9 cellular contexts compared by ENCODE assay signal in the genomic region with DNA sequence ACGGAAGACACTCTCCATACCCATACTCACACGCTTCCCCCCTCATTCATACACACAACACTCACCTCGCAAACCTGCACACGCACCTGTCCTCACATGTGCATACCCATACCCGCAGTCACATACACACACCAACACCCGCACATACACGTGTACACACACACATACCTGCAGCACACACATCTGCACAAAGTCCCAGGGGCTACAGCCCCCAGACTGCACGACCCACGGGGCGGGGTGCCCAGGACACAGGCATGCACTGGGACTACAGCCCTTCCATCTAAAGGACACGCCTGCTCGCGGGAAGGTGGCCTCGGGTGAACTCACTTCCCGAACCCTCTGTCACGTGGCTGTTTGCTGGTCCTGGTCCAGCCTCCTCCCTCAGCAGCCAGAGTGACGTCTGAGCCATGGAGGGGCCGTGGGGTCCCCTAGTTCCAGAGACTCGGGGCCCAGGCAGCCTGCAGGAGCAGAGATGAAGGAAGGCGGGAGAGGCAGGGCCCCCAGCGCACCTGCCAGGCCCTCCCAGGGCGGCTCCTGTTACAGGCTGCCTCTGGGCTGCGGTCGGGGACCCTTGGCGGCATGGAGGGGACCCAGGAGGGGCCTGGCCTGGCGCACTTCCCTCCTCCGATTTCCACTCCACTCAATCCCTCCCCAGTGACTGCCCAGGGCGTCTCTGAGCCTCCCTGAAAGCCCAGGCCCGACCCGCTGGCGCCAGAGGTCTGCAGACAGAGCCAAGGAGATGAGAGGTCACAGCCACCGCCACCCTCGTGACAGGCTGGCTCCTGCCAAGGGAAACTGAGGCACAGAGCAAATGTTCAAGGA. TPM values are rescaled to one million over a fixed set of nuclear protein-coding genes. Genes with fewer than 3 reads are reported as not detected.
DNase-seq lines count a peak whose midpoint lies in the region; TF ChIP-seq lines count a peak whose summit lies in the region.
"Had no signal": no experiment of that assay in that cellular context is flagged by ENCODE, and none has a peak within 500 bp of the region (broad histone marks: within the 10 kb centered on the region; RNA-seq: fewer than 3 reads in every experiment).

No MANE protein-coding gene starts in this region.

- peak overlapping the region; percentile 51 to 52 for H3K9ac ChIP-seq in colonic mucosa (ENCODE audit: low read depth in 2 of 2, low read length in 2 of 2)

- no peaks in the 10 kb centered on the region for H3K9me3 ChIP-seq in colonic mucosa

- no peaks in the 10 kb centered on the region for H3K36me3 ChIP-seq in colonic mucosa
- H3K36me3 ChIP-seq in urinary bladder (ENCODE audit: insufficient read depth), result no peaks in the 10 kb centered on the region

- H3K27me3 ChIP-seq in colonic mucosa, result no peaks in the 10 kb centered on the region

- H3K4me1 ChIP-seq in colonic mucosa (peaks cover 37% of the 10 kb centered on the region), urinary bladder (ENCODE audit: insufficient read depth) (no peaks in the 10 kb centered on the region)
- H3K4me1 ChIP-seq: foreskin keratinocyte had no signal

- 46% methylated on average over 33 of the region's 33 CpGs for WGBS in urinary bladder

- peak overlapping the region; percentile 47 for H3K27ac ChIP-seq in colonic mucosa
- peak overlapping the region; percentile 43 for H3K27ac ChIP-seq in urinary bladder (ENCODE audit: low read depth)
- H3K27ac ChIP-seq: foreskin keratinocyte had no signal

- H3K4me3 ChIP-seq in colonic mucosa (peak overlapping the region; percentile 2), urinary bladder (ENCODE audit: low read depth, low read length) (no peak overlapping the region)

- intact Hi-C loops in colonic mucosa (cut with DNase I), result no loop called here

- DNase-seq in activated T-cell treated with anti-CD3 and anti-CD28 coated beads, Interleukin-2, amount 50 U/mL, for 1 hour, result peak; percentile 40
- DNase-seq in activated T-cell treated with anti-CD3 and anti-CD28 coated beads for 4 hours (no peak), colonic mucosa (peak; percentile 88), medulla oblongata (ENCODE audit: extremely low spot score) (peak; percentile 24), SW480 (ENCODE audit: low spot score) (no peak), D341Med (ENCODE audit: low spot score) (no peak), activated gamma-delta T cell (lab: John Stamatoyannopoulos, UW) (no peak)
- DNase-seq: foreskin keratinocyte had no signal

- no peak for TF ChIP-seq CTCF in colonic mucosa (IDR thresholded peaks at IDR 0.05)

RNA-seq across cellular contexts. Expression of gene SLC12A7, which starts 8.1 kb away (rescaled TPM):
- 10 to 100 TPM; 64.6 to 81.2 TPM for total RNA-seq in colonic mucosa
- 10.2 TPM for total RNA-seq in urinary bladder
- polyA plus RNA-seq in urinary bladder, result 23.8 TPM

Comparison
In these comparisons a context has a peak if more than half of its experiments do, and no peak if none do; other contexts are left out.
1. DNase-seq: peak in activated T-cell treated with anti-CD3 and anti-CD28 coated beads, Interleukin-2, amount 50 U/mL, for 1 hour (single experiment), colonic mucosa (single experiment) and medulla oblongata (single experiment); none in activated T-cell treated with anti-CD3 and anti-CD28 coated beads for 4 hours (single experiment), SW480 (single experiment), D341Med (single experiment) and activated gamma-delta T cell (single experiment).